Comparison of ENCODE assay signal across 1 cellular context in the genomic region with DNA sequence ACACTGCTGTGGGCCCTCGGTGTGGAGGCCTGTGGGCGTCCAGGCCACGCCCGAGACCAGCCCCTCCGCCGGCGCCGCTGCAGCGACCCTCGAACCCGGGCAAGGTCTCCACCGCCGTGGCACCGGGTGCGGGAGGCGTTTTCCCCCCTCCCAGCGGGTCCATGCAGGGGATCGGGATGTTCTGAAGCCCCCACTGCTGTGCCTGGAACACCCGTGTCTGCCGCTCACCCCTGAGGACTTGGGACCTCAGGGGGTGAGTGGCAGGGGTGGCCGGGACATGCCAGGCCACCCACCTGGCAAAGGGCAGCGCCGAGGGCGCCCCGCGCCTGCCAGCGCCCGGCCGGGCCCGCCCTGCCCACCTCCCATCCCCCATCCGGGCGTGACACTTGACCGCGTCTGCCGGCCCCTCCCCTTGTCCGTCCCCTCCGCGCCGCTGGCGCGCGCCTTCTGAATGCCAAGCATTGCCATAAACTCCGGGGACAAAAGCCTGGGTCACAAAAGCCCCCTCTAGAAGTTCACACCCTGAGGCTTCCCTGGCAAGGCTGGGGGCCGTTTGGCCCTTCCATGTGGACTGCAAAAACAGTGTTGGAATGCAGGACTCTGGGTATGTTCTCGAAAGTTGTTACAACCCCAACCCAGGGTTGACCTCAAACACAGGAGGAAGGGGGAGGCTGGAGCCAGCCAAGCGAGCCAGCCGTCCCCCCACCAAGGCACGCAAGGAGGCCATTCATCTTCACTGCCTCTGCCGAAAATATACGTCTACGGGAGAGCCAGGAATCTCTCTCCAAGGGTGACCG.
TF ChIP-seq lines count a peak whose summit lies in the region.

No MANE protein-coding gene starts in this region.

TF ChIP-seq in HepG2, 621 proteins besides CTCF, POLR2A, EP300 and RAD21 (continued from another document and continues in another):
- TF ChIP-seq ZBTB40 (IDR thresholded peaks at IDR 0.05) = no peak
- TF ChIP-seq ZBTB40 (CRISPR knock-in tag; IDR thresholded peaks at IDR 0.05) = peak; percentile 1; the same call in 1 of the 2 replicates
- TF ChIP-seq, protein P1, sequence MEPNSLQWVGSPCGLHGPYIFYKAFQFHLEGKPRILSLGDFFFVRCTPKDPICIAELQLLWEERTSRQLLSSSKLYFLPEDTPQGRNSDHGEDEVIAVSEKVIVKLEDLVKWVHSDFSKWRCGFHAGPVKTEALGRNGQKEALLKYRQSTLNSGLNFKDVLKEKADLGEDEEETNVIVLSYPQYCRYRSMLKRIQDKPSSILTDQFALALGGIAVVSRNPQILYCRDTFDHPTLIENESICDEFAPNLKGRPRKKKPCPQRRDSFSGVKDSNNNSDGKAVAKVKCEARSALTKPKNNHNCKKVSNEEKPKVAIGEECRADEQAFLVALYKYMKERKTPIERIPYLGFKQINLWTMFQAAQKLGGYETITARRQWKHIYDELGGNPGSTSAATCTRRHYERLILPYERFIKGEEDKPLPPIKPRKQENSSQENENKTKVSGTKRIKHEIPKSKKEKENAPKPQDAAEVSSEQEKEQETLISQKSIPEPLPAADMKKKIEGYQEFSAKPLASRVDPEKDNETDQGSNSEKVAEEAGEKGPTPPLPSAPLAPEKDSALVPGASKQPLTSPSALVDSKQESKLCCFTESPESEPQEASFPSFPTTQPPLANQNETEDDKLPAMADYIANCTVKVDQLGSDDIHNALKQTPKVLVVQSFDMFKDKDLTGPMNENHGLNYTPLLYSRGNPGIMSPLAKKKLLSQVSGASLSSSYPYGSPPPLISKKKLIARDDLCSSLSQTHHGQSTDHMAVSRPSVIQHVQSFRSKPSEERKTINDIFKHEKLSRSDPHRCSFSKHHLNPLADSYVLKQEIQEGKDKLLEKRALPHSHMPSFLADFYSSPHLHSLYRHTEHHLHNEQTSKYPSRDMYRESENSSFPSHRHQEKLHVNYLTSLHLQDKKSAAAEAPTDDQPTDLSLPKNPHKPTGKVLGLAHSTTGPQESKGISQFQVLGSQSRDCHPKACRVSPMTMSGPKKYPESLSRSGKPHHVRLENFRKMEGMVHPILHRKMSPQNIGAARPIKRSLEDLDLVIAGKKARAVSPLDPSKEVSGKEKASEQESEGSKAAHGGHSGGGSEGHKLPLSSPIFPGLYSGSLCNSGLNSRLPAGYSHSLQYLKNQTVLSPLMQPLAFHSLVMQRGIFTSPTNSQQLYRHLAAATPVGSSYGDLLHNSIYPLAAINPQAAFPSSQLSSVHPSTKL (CRISPR knock-in tag; IDR thresholded peaks at IDR 0.05) = peak; percentile 37
- no peak; the same call in 1 of the 2 replicates for TF ChIP-seq ZC3H13 (CRISPR knock-in tag; IDR thresholded peaks at IDR 0.05)
- TF ChIP-seq ZFP36L2 (CRISPR knock-in tag; IDR thresholded peaks at IDR 0.05) = 0 out of 2 replicates have a peak, but pooled peaks have one; percentile 57
- TF ChIP-seq NR2F1 (CRISPR knock-in tag; IDR thresholded peaks at IDR 0.05) = 0 out of 4 replicates have a peak, but pooled peaks of 1 of the 2 experiments have one; percentile 19
- TF ChIP-seq, protein P2, sequence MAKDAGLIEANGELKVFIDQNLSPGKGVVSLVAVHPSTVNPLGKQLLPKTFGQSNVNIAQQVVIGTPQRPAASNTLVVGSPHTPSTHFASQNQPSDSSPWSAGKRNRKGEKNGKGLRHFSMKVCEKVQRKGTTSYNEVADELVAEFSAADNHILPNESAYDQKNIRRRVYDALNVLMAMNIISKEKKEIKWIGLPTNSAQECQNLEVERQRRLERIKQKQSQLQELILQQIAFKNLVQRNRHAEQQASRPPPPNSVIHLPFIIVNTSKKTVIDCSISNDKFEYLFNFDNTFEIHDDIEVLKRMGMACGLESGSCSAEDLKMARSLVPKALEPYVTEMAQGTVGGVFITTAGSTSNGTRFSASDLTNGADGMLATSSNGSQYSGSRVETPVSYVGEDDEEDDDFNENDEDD (CRISPR knock-in tag; IDR thresholded peaks at IDR 0.05; ENCODE audit: borderline replicate concordance) = peak; percentile 80; the same call in 1 of the 2 replicates
- TF ChIP-seq, protein P3, sequence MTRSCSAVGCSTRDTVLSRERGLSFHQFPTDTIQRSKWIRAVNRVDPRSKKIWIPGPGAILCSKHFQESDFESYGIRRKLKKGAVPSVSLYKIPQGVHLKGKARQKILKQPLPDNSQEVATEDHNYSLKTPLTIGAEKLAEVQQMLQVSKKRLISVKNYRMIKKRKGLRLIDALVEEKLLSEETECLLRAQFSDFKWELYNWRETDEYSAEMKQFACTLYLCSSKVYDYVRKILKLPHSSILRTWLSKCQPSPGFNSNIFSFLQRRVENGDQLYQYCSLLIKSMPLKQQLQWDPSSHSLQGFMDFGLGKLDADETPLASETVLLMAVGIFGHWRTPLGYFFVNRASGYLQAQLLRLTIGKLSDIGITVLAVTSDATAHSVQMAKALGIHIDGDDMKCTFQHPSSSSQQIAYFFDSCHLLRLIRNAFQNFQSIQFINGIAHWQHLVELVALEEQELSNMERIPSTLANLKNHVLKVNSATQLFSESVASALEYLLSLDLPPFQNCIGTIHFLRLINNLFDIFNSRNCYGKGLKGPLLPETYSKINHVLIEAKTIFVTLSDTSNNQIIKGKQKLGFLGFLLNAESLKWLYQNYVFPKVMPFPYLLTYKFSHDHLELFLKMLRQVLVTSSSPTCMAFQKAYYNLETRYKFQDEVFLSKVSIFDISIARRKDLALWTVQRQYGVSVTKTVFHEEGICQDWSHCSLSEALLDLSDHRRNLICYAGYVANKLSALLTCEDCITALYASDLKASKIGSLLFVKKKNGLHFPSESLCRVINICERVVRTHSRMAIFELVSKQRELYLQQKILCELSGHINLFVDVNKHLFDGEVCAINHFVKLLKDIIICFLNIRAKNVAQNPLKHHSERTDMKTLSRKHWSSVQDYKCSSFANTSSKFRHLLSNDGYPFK (CRISPR knock-in tag; IDR thresholded peaks at IDR 0.05; ENCODE audit: borderline replicate concordance) = peak; percentile 38; the same call in 1 of the 2 replicates
- TF ChIP-seq GPN1 (CRISPR knock-in tag; IDR thresholded peaks at IDR 0.05; ENCODE audit: borderline replicate concordance) = 0 out of 2 replicates have a peak, but pooled peaks have one; percentile 55
- TF ChIP-seq ZNF235 (CRISPR knock-in tag; IDR thresholded peaks at IDR 0.05; ENCODE audit: borderline replicate concordance) = peak; percentile 51
- TF ChIP-seq HMGXB4 (CRISPR knock-in tag; IDR thresholded peaks at IDR 0.05; ENCODE audit: borderline replicate concordance in 1 of 2, low read depth in 1 of 2) = peak in 1 of 2 experiments; percentile 11; a peak in 1 of 4 replicates
- no peak for TF ChIP-seq MIER3 (CRISPR knock-in tag; IDR thresholded peaks at IDR 0.05; ENCODE audit: borderline replicate concordance)
- TF ChIP-seq CREB1 (IDR thresholded peaks at IDR 0.05) = peak; percentile 38; the same call in 1 of the 2 replicates
- no peak for TF ChIP-seq CREB1 (CRISPR knock-in tag; IDR thresholded peaks at IDR 0.05)
- TF ChIP-seq MAF1 (CRISPR knock-in tag; IDR thresholded peaks at IDR 0.05; ENCODE audit: borderline replicate concordance) = 0 out of 2 replicates have a peak, but pooled peaks have one; percentile 0
- 0 out of 2 replicates have a peak, but pooled peaks have one; percentile 7 for TF ChIP-seq ZNF225 (CRISPR knock-in tag; IDR thresholded peaks at IDR 0.05)
- peak; percentile 41 for TF ChIP-seq HDAC1 (CRISPR knock-in tag; IDR thresholded peaks at IDR 0.05)
- peak; percentile 35; the same call in 1 of the 2 replicates for TF ChIP-seq KDM5A (IDR thresholded peaks at IDR 0.05; ENCODE audit: borderline replicate concordance, low read length)
- TF ChIP-seq NCOA5 (CRISPR knock-in tag; IDR thresholded peaks at IDR 0.05) = no peak
- 0 out of 4 replicates have a peak, but pooled peaks of 1 of the 2 experiments have one; percentile 7 for TF ChIP-seq KLF16 (CRISPR knock-in tag; IDR thresholded peaks at IDR 0.05)
- 0 out of 2 replicates have a peak, but pooled peaks have one; percentile 19 for TF ChIP-seq PCBP1 (IDR thresholded peaks at IDR 0.05; ENCODE audit: borderline replicate concordance, low read depth, low read length)
- TF ChIP-seq RARA (CRISPR knock-in tag; IDR thresholded peaks at IDR 0.05) = peak; percentile 18; the same call in 1 of the 2 replicates
- no peak for TF ChIP-seq ZSCAN30 (CRISPR knock-in tag; IDR thresholded peaks at IDR 0.05)
- TF ChIP-seq SP5 (CRISPR knock-in tag; IDR thresholded peaks at IDR 0.05; ENCODE audit: borderline replicate concordance, low read depth) = peak; percentile 67
- peak; percentile 10 for TF ChIP-seq HDAC2 (CRISPR knock-in tag; IDR thresholded peaks at IDR 0.05)
- no peak for TF ChIP-seq FLYWCH1 (CRISPR knock-in tag; IDR thresholded peaks at IDR 0.05)
- 0 out of 2 replicates have a peak, but pooled peaks have one; percentile 22 for TF ChIP-seq ZNF567 (CRISPR knock-in tag; IDR thresholded peaks at IDR 0.05; ENCODE audit: borderline replicate concordance)
- peak; percentile 93; the same call in 1 of the 2 replicates for TF ChIP-seq HNRNPL (IDR thresholded peaks at IDR 0.05; ENCODE audit: low read depth, low read length)
- TF ChIP-seq, protein P4, sequence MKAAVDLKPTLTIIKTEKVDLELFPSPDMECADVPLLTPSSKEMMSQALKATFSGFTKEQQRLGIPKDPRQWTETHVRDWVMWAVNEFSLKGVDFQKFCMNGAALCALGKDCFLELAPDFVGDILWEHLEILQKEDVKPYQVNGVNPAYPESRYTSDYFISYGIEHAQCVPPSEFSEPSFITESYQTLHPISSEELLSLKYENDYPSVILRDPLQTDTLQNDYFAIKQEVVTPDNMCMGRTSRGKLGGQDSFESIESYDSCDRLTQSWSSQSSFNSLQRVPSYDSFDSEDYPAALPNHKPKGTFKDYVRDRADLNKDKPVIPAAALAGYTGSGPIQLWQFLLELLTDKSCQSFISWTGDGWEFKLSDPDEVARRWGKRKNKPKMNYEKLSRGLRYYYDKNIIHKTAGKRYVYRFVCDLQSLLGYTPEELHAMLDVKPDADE (CRISPR knock-in tag; IDR thresholded peaks at IDR 0.05) = peak; percentile 23; the same call in 1 of the 2 replicates
- no peak for TF ChIP-seq ATF7 (IDR thresholded peaks at IDR 0.05)
- 0 out of 2 replicates have a peak, but pooled peaks have one; percentile 11 for TF ChIP-seq ATF7 (CRISPR knock-in tag; IDR thresholded peaks at IDR 0.05)
